ENCODE assay signal across 33 cellular contexts in the genomic region with DNA sequence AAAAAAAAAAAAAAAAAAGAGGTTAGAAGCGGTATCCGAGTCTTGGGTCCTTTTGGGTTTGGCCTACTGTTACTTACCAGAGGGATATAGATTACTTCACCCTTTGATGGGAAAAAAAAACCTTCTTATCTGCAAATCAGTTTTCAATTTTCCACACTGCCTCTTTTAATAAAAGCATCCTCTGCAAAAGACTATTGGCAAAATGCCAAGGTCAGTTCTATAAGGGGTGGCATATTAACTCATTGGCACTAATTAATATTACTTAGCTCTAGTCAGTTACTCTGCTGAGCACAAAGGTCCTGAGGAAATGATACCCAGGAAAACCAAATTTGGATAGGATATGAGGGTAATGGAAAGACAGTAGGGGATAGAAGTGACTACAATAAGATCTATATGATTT.
"Had no signal": no experiment of that assay in that cellular context is flagged by ENCODE, and none has a peak within 500 bp of the region (broad histone marks: within the 10 kb centered on the region; RNA-seq: fewer than 3 reads in every experiment).

No MANE protein-coding gene starts in this region.

- H3K27me3 ChIP-seq: adrenal gland, ascending aorta, body of pancreas, brain microvascular endothelial cell, breast epithelium, cardiac muscle cell had no signal

- ATAC-seq: activated naive CD4-positive, alpha-beta T cell treated with anti-CD3 and anti-CD28 coated beads, Interleukin-2, amount 50 U/mL, for 72 hours; activated naive CD8-positive, alpha-beta T cell treated with anti-CD3 and anti-CD28 coated beads, Interleukin-2, amount 50 U/mL, for 24 hours; activated T-cell treated with anti-CD3 and anti-CD28 coated beads, Interleukin-2, amount 50 U/mL, for 4 hours; activated T-cell treated with anti-CD3 and anti-CD28 coated beads, Interleukin-2, amount 50 U/mL, for 72 hours; activated T-helper 17 cell treated with anti-CD3 and anti-CD28 coated beads, Interleukin-2, amount 50 U/mL, for 72 hours; body of pancreas had no signal

- FAIRE-seq: astrocyte, bronchial epithelial cell had no signal

- H3K36me3 ChIP-seq: adrenal gland, ascending aorta, brain microvascular endothelial cell, breast epithelium, cardiac muscle cell had no signal

- H3K27ac ChIP-seq: adrenal gland, ascending aorta, body of pancreas, brain microvascular endothelial cell, breast epithelium, cardiac muscle cell had no signal

- DNase-seq: activated effector memory CD4-positive, alpha-beta T cell treated with anti-CD3 and anti-CD28 coated beads, Interleukin-2, amount 50 U/mL, for 16 hours; activated effector memory CD4-positive, alpha-beta T cell treated with Interleukin-2 at 50 U/mL for 16 hours; activated gamma-delta T cell; activated gamma-delta T cell treated with Interleukin-2 at 50 U/mL for 16 hours; activated naive CD4-positive, alpha-beta T cell; activated naive CD4-positive, alpha-beta T cell treated with anti-CD3 and anti-CD28 coated beads for 36 hours; activated naive CD4-positive, alpha-beta T cell treated with anti-CD3 and anti-CD28 coated beads, Interleukin-2, amount 10 ng/mL, durations not matched to agents 7 days and 5 days; activated naive CD4-positive, alpha-beta T cell treated with anti-CD3 and anti-CD28 coated beads, Interleukin-2, amount 50 U/mL, for 16 hours; activated naive CD4-positive, alpha-beta T cell treated with Interleukin-2 at 50 U/mL for 16 hours; activated naive CD8-positive, alpha-beta T cell treated with anti-CD3 and anti-CD28 coated beads for 36 hours; activated naive CD8-positive, alpha-beta T cell treated with anti-CD3 and anti-CD28 coated beads, Interleukin-2, amount 10 ng/mL, durations not matched to agents 7 days and 5 days; activated naive CD8-positive, alpha-beta T cell treated with anti-CD3 and anti-CD28 coated beads, Interleukin-2, amount 50 U/mL, for 24 hours; activated T-cell treated with anti-CD3 and anti-CD28 coated beads, Interleukin-2, amount 50 U/mL, for 24 hours; activated T-cell treated with anti-CD3 and anti-CD28 coated beads, Interleukin-2, amount 50 U/mL, for 4 hours; activated T-cell treated with anti-CD3 and anti-CD28 coated beads, Interleukin-2, amount 50 U/mL, for 48 hours; activated T-cell treated with anti-CD3 and anti-CD28 coated beads, Interleukin-2, amount 50 U/mL, for 72 hours; adrenal gland; amniotic stem cell; amygdala; anterior cingulate cortex; aorta; body of pancreas; brain microvascular endothelial cell; caudate nucleus; central memory CD4-positive, alpha-beta T cell; cerebellar nuclear complex had no signal

- H3K9me3 ChIP-seq: adrenal gland, ascending aorta, body of pancreas had no signal

- H3K4me3 ChIP-seq: adrenal gland, ascending aorta, body of pancreas, breast epithelium, cardiac muscle cell had no signal

- H3K4me1 ChIP-seq: adrenal gland, ascending aorta, body of pancreas, breast epithelium had no signal
